Comparison of ENCODE assay signal across 9 cellular contexts in the genomic region with DNA sequence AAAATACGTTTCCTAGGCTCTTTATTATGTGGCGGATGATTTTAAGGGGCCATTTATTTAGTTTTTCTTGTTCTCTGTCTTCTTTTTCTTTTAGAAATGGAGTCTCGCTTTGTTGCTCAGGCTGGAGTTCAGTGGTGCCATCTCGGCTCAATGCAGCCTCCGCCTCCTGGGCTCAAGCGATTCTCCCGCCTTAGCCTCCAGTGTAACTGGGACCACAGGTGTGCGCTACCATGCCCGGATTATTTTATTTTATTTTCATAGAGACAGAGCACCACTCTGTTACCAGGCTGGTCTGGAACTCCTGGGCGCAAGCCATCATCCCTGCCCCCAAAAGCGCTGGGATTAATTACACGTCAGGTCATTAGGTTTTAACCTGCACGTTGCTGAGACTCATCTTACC. TPM values are rescaled to one million over a fixed set of nuclear protein-coding genes. Genes with fewer than 3 reads are reported as not detected.
DNase-seq lines count a peak whose midpoint lies in the region; ATAC-seq and TF ChIP-seq lines count a peak whose summit lies in the region.
"Had no signal": no experiment of that assay in that cellular context is flagged by ENCODE, and none has a peak within 500 bp of the region (broad histone marks: within the 10 kb centered on the region; RNA-seq: fewer than 3 reads in every experiment).

No MANE protein-coding gene starts in this region.

- no peaks in the 10 kb centered on the region for H3K36me3 ChIP-seq in smooth muscle cell (ENCODE audit: low read depth)

- no peak overlapping the region for H2AFZ ChIP-seq in smooth muscle cell (ENCODE audit: low read depth)

- H3K27ac Mint-ChIP-seq in glutamatergic neuron (ENCODE audit: unreplicated experiment), result peak overlapping the region; percentile 98

- H3K27me3 Mint-ChIP-seq in glutamatergic neuron (ENCODE audit: unreplicated experiment), result peaks cover 12% of the 10 kb centered on the region

- no peaks in the 10 kb centered on the region for H3K27me3 ChIP-seq in smooth muscle cell (ENCODE audit: low read depth)

- peak overlapping the region; percentile 91 for H3K27ac ChIP-seq in smooth muscle cell (ENCODE audit: low read depth)

- TF ChIP-seq CTCF in HFF-Myc (IDR thresholded peaks at IDR 0.05; ENCODE audit: low read depth, low read length, missing control alignments), result no peak
- no peak for TF ChIP-seq CTCF in WI38 (IDR thresholded peaks at IDR 0.05; ENCODE audit: low read depth, low read length)
- no peak for TF ChIP-seq CTCF in glutamatergic neuron (IDR thresholded peaks at IDR 0.05; ENCODE audit: partially characterized antibody, unreplicated experiment)
- TF ChIP-seq CTCF in smooth muscle cell (IDR thresholded peaks at IDR 0.05; ENCODE audit: borderline replicate concordance, insufficient read depth, poor library complexity, severe bottlenecking), result no peak

- peaks cover 11% of the 10 kb centered on the region for H3K9me3 Mint-ChIP-seq in glutamatergic neuron (ENCODE audit: unreplicated experiment)

- peaks cover 4% of the 10 kb centered on the region for H3F3A ChIP-seq in smooth muscle cell (ENCODE audit: low read depth)

- peak overlapping the region; percentile 99 for H3K4me3 Mint-ChIP-seq in glutamatergic neuron (ENCODE audit: unreplicated experiment)

- H3K9me3 ChIP-seq in smooth muscle cell (replicated peaks; ENCODE audit: low read depth), result no peaks in the 10 kb centered on the region

- peaks cover 9% of the 10 kb centered on the region for H3K4me1 ChIP-seq in smooth muscle cell (ENCODE audit: low read depth)

- peaks cover 4% of the 10 kb centered on the region for H3K4me1 Mint-ChIP-seq in glutamatergic neuron (ENCODE audit: low read depth, unreplicated experiment)

- H3K4me3 ChIP-seq in HFF-Myc (replicated peaks; ENCODE audit: low read depth, low read length), result peak overlapping the region; percentile 88
- H3K4me3 ChIP-seq in WI38 (ENCODE audit: low read depth, low read length), result peak overlapping the region; percentile 80
- H3K4me3 ChIP-seq in smooth muscle cell, result peak overlapping the region; percentile 77

- peaks cover 39% of the 10 kb centered on the region for H4K20me1 ChIP-seq in smooth muscle cell (ENCODE audit: low read depth)

- 50% methylated on average over 13 of the region's 13 CpGs for WGBS in smooth muscle cell (ENCODE audit: low lambda C conversion rate)

- no peaks in the 10 kb centered on the region for H3K36me3 Mint-ChIP-seq in glutamatergic neuron (ENCODE audit: unreplicated experiment)

- peak overlapping the region; percentile 91 for H3K4me2 ChIP-seq in smooth muscle cell

- ATAC-seq in GM18870 (IDR thresholded peaks at IDR 0.05; ENCODE audit: unreplicated experiment), result no peak
- no peak for ATAC-seq in HG03097 (IDR thresholded peaks at IDR 0.05; ENCODE audit: low FRiP score, unreplicated experiment)
- no peak for ATAC-seq in HG03439 (IDR thresholded peaks at IDR 0.05; ENCODE audit: unreplicated experiment)
- no peak for ATAC-seq in GM18861 (IDR thresholded peaks at IDR 0.05; ENCODE audit: unreplicated experiment)

- DNase-seq in HFF-Myc (ENCODE audit: extremely low read depth, low read depth) (no peak), glutamatergic neuron (no peak), smooth muscle cell (lab: John Stamatoyannopoulos, UW; ENCODE audit: unreplicated experiment) (no peak)
- DNase-seq: effector CD4-positive, alpha-beta T cell had no signal

- H3K79me2 ChIP-seq in smooth muscle cell (ENCODE audit: low read depth), result peaks cover 50% of the 10 kb centered on the region

- peak overlapping the region; percentile 93 for H3K9ac ChIP-seq in smooth muscle cell (ENCODE audit: low read depth)

RNA-seq across cellular contexts. Expression of gene MTHFD1L, which starts 1.6 kb away (rescaled TPM):
- total RNA-seq in glutamatergic neuron (ENCODE audit: unreplicated experiment) (35.9 TPM), smooth muscle cell (35.9 and 36.5 TPM in 2 replicates)
- polyA plus RNA-seq in smooth muscle cell, result 46.2 and 67.6 TPM in 2 replicates
